In the genomic region with DNA sequence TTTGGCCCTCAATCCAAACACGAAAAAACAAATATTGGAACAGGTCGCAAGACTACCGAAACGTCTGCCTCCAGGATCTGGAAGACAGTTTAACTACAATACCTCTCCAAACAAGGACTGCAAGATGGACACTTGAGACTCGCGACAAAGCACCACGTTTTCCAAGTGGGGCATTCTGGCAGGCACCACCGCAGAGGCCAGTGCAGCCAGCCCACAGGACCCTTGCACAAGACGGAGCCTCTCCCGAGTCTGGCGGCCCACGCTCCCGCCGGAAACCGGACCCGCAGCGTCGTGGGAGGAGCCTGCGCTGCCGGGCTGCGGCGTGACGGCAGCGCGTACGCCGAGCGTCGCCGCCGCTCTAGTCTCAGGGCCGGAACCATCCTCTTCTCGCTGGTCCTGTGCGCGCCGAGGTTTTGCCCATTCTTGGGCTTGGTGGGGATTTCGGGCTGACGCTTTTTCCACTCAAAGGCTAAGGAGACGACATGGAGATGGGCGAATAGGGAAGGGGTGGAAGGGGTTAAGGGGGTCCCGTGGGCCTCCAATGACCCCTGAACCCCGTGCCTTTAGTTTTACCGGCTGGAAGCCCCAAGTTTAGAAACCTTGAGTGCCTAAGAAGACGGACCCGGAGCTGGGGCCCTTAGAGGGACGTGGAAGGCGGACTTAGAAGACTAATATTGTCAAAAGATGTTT, we compare ENCODE assay signal across 1 cellular context.
A peak's percentile ranks its signal among the peaks of the same experiment; 100 is the strongest.
TF ChIP-seq lines count a peak whose summit lies in the region.

A gene (minus strand): TSS at position 283 of the 690 bp plus-strand sequence. CDS start 109 bp downstream, at position 174.

TF ChIP-seq in GM12878, 131 proteins besides CTCF, POLR2A, EP300 and RAD21 (continued from another document):
- peak; percentile 67 for TF ChIP-seq IKZF1 (conservative IDR thresholded peaks at IDR 0.05)
- no peak for TF ChIP-seq MTA3 (IDR thresholded peaks at IDR 0.05; ENCODE audit: borderline replicate concordance, low read length)
- TF ChIP-seq MEF2B (IDR thresholded peaks at IDR 0.05; ENCODE audit: partially characterized antibody, poor library complexity, severe bottlenecking): no peak
- 0 out of 2 replicates have a peak, but pooled peaks have one; percentile 5 for TF ChIP-seq BMI1 (IDR thresholded peaks at IDR 0.05; ENCODE audit: borderline replicate concordance)
- peak; percentile 97 for TF ChIP-seq POLR2AphosphoS5 (IDR thresholded peaks at IDR 0.05; ENCODE audit: low read length)
- TF ChIP-seq NFYA (IDR thresholded peaks at IDR 0.05; ENCODE audit: borderline replicate concordance, low read depth, low read length): no peak
- TF ChIP-seq, protein P1, sequence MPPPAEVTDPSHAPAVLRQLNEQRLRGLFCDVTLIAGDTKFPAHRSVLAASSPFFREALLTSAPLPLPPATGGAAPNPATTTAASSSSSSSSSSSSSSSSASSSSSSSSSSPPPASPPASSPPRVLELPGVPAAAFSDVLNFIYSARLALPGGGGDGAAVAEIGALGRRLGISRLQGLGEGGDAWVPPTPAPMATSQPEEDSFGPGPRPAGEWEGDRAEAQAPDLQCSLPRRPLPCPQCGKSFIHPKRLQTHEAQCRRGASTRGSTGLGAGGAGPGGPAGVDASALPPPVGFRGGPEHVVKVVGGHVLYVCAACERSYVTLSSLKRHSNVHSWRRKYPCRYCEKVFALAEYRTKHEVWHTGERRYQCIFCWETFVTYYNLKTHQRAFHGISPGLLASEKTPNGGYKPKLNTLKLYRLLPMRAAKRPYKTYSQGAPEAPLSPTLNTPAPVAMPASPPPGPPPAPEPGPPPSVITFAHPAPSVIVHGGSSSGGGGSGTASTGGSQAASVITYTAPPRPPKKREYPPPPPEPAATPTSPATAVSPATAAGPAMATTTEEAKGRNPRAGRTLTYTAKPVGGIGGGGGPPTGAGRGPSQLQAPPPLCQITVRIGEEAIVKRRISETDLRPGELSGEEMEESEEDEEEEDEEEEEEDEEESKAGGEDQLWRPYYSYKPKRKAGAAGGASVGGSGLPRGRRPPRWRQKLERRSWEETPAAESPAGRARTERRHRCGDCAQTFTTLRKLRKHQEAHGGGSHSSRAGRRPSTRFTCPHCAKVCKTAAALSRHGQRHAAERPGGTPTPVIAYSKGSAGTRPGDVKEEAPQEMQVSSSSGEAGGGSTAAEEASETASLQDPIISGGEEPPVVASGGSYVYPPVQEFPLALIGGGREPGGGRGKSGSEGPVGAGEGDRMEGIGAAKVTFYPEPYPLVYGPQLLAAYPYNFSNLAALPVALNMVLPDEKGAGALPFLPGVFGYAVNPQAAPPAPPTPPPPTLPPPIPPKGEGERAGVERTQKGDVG (CRISPR knock-in tag; IDR thresholded peaks at IDR 0.05): no peak
- TF ChIP-seq RFX5 (IDR thresholded peaks at IDR 0.05; ENCODE audit: low read depth, low read length): no peak; the same call in 1 of the 2 replicates
- no peak for TF ChIP-seq ZNF622 (IDR thresholded peaks at IDR 0.05)
- TF ChIP-seq, protein P2, sequence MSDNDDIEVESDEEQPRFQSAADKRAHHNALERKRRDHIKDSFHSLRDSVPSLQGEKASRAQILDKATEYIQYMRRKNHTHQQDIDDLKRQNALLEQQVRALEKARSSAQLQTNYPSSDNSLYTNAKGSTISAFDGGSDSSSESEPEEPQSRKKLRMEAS (IDR thresholded peaks at IDR 0.05; ENCODE audit: low read depth, low read length): peak; percentile 50; the same call in 1 of the 2 replicates
- no peak for TF ChIP-seq BCL11A (IDR thresholded peaks at IDR 0.05; ENCODE audit: low read depth, low read length)
- TF ChIP-seq SMAD5 (IDR thresholded peaks at IDR 0.05; ENCODE audit: low read depth): peak; percentile 82; the same call in 1 of the 2 replicates
- TF ChIP-seq IKZF2 (IDR thresholded peaks at IDR 0.05): 0 out of 4 replicates have a peak, but pooled peaks of 1 of the 2 experiments have one; percentile 51
- TF ChIP-seq, protein P3, sequence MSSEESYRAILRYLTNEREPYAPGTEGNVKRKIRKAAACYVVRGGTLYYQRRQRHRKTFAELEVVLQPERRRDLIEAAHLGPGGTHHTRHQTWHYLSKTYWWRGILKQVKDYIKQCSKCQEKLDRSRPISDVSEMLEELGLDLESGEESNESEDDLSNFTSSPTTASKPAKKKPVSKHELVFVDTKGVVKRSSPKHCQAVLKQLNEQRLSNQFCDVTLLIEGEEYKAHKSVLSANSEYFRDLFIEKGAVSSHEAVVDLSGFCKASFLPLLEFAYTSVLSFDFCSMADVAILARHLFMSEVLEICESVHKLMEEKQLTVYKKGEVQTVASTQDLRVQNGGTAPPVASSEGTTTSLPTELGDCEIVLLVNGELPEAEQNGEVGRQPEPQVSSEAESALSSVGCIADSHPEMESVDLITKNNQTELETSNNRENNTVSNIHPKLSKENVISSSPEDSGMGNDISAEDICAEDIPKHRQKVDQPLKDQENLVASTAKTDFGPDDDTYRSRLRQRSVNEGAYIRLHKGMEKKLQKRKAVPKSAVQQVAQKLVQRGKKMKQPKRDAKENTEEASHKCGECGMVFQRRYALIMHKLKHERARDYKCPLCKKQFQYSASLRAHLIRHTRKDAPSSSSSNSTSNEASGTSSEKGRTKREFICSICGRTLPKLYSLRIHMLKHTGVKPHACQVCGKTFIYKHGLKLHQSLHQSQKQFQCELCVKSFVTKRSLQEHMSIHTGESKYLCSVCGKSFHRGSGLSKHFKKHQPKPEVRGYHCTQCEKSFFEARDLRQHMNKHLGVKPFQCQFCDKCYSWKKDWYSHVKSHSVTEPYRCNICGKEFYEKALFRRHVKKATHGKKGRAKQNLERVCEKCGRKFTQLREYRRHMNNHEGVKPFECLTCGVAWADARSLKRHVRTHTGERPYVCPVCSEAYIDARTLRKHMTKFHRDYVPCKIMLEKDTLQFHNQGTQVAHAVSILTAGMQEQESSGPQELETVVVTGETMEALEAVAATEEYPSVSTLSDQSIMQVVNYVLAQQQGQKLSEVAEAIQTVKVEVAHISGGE (CRISPR knock-in tag; IDR thresholded peaks at IDR 0.05): no peak
- peak; percentile 65; the same call in 1 of the 2 replicates for TF ChIP-seq POLR2AphosphoS2 (IDR thresholded peaks at IDR 0.05; ENCODE audit: low read depth, low read length)
